In genomic region chr15:71957026-71957425, GRCh38 we compare ENCODE assay signal across 19 cellular contexts.
"Had no signal": no experiment of that assay in that cellular context is flagged by ENCODE, and none has a peak within 500 bp of the region (broad histone marks: within the 10 kb centered on the region; RNA-seq: fewer than 3 reads in every experiment).

No MANE protein-coding gene starts in this region.

- H2AFZ ChIP-seq: parathyroid adenoma had no signal

- H3K36me3 ChIP-seq: right lobe of liver had no signal

- DNase-seq: cortex of kidney; effector memory CD8-positive, alpha-beta T cell; erythroblast; esophagus squamous epithelium; foreskin melanocyte; hypothalamus; immature natural killer cell; left ventricle myocardium superior; lower lobe of right lung; natural killer cell; right lobe of liver; stimulated activated CD4-positive, alpha-beta T cell treated with anti-CD3 and anti-CD28 coated beads, Interleukin-2, amount 100 ng/mL, for 24 hours; stimulated activated CD4-positive, alpha-beta T cell treated with anti-CD3 and anti-CD28 coated beads, Interleukin-4, amount 100 ng/mL, for 24 hours; stimulated activated naive CD4-positive, alpha-beta T cell treated with Interleukin-2 at 50 U/mL for 16 hours; stomach; tibial artery; upper lobe of left lung had no signal

- H3K27ac ChIP-seq: esophagus squamous epithelium, lower lobe of right lung, parathyroid adenoma, right lobe of liver, stomach, tibial artery, upper lobe of left lung had no signal

- H3K4me3 ChIP-seq: esophagus squamous epithelium, lower lobe of right lung, right lobe of liver, stomach, tibial artery, upper lobe of left lung had no signal

- H3K9me3 ChIP-seq: esophagus squamous epithelium, lower lobe of right lung, right lobe of liver, stomach, tibial artery, upper lobe of left lung had no signal

- H3K4me1 ChIP-seq: esophagus squamous epithelium, lower lobe of right lung, parathyroid adenoma, right lobe of liver, stomach, tibial artery, upper lobe of left lung had no signal

- H3K27me3 ChIP-seq: esophagus squamous epithelium, right lobe of liver, stomach, tibial artery, upper lobe of left lung had no signal

- ATAC-seq: effector memory CD8-positive, alpha-beta T cell; left ventricle myocardium superior; lower lobe of right lung; natural killer cell; right lobe of liver; stimulated activated effector memory CD8-positive, alpha-beta T cell treated with anti-CD3 and anti-CD28 coated beads, Interleukin-12 subunit alpha, Interleukin-12 subunit beta, amount 100 ng/mL, for 72 hours had no signal

- H3K9ac ChIP-seq: parathyroid adenoma had no signal
